ENCODE assay signal across 10 cellular contexts in genomic region chr1:223747838-223748335, GRCh38. TPM values are rescaled to one million over a fixed set of nuclear protein-coding genes. Genes with fewer than 3 reads are reported as not detected.
DNase-seq lines count a peak whose midpoint lies in the region; ATAC-seq, FAIRE-seq and TF ChIP-seq lines count a peak whose summit lies in the region.
"Had no signal": no experiment of that assay in that cellular context is flagged by ENCODE, and none has a peak within 500 bp of the region (broad histone marks: within the 10 kb centered on the region; RNA-seq: fewer than 3 reads in every experiment).

No MANE protein-coding gene starts in this region.

- WGBS in right lobe of liver (ENCODE audit: insufficient coverage, low coverage, low lambda C conversion rate, missing lambda C conversion rate): 23% methylated on average over 3 of the region's 4 CpGs
- WGBS in HepG2 (ENCODE audit: low lambda C conversion rate): 92% methylated on average over 4 of the region's 4 CpGs

- no peak for TF ChIP-seq RAD21 in HepG2 (CRISPR knock-in tag; IDR thresholded peaks at IDR 0.05)

- H3K4me1 Mint-ChIP-seq in central memory CD8-positive, alpha-beta T cell: peaks cover 38% of the 10 kb centered on the region

- POLR2A ChIA-PET in HepG2 (lab: Yijun Ruan, JAX): no interaction called here

- no peaks in the 10 kb centered on the region for H3K9me3 ChIP-seq in right lobe of liver
- H3K9me3 ChIP-seq in HepG2 (ENCODE audit: low read length): no peaks in the 10 kb centered on the region
- H3K9me3 ChIP-seq in mucosa of rectum (ENCODE audit: control insufficient read depth in 2 of 2, low read length in 2 of 2): no peaks in the 10 kb centered on the region

- peak; percentile 3 to 58 (median 58) for DNase-seq in right lobe of liver
- no peak for DNase-seq in HepG2 (ENCODE audit: low spot score)
- no peak for DNase-seq in central memory CD8-positive, alpha-beta T cell (ENCODE audit: low spot score in 2 of 2)
- no peak for DNase-seq in central memory CD4-positive, alpha-beta T cell
- no peak for DNase-seq in NCI-H1092 (lab: John Stamatoyannopoulos, UW)
- DNase-seq in SIG-M5 (lab: John Stamatoyannopoulos, UW): no peak
- no peak for DNase-seq in brain microvascular endothelial cell
- DNase-seq: COR-L47 had no signal

- H3K27me3 ChIP-seq in right lobe of liver: no peaks in the 10 kb centered on the region
- H3K27me3 ChIP-seq in HepG2 (ENCODE audit: control insufficient read depth in 1 of 2, insufficient read depth in 2 of 2, low read length in 2 of 2): 0 out of 5 replicates have a peak, but pooled peaks cover 0 to 2% of the 10 kb centered on the region in 2 experiments
- H3K27me3 ChIP-seq in mucosa of rectum (ENCODE audit: control insufficient read depth in 2 of 2, insufficient read depth in 2 of 2, low read length in 2 of 2): no peaks in the 10 kb centered on the region
- H3K27me3 ChIP-seq in brain microvascular endothelial cell (replicated peaks): no peaks in the 10 kb centered on the region

- no TSS peak for BruUV-seq in HepG2 (replicated peaks; lab: Mats Ljungman, UMichigan)

- TF ChIP-seq POLR2A in right lobe of liver (IDR thresholded peaks at IDR 0.05) (no peak), HepG2 (IDR thresholded peaks at IDR 0.05; ENCODE audit: insufficient read depth in 1 of 2, low read depth in 2 of 2, low read length in 2 of 2) (no peak)

- CTCF ChIA-PET in HepG2 (lab: Yijun Ruan, JAX; ENCODE audit: low intra/inter-chr PET ratio, low total read pairs): interaction anchor here (3.6 kb wide), 1 partner anchor 49 kb away, joined by 49 read pairs; no protein-coding TSS in a partner anchor

- no peak overlapping the region for H3K27ac ChIP-seq in right lobe of liver
- no peak overlapping the region for H3K27ac ChIP-seq in HepG2 (ENCODE audit: extremely low read length, insufficient read depth, low read length)
- H3K27ac ChIP-seq in mucosa of rectum (ENCODE audit: low read depth in 2 of 2, low read length in 2 of 2): peak overlapping the region; percentile 53 to 62
- H3K27ac ChIP-seq in brain microvascular endothelial cell: no peak overlapping the region

- no peak overlapping the region for H3K4me3 Mint-ChIP-seq in central memory CD8-positive, alpha-beta T cell

- H3K9ac ChIP-seq in HepG2 (ENCODE audit: insufficient read depth, low read depth, low read length) (no peak overlapping the region), mucosa of rectum (ENCODE audit: low read depth in 1 of 2, low read length in 2 of 2) (peak overlapping the region; percentile 35 to 73)

- H4K20me1 ChIP-seq in HepG2 (ENCODE audit: insufficient read depth, low read length): no peaks in the 10 kb centered on the region

- FAIRE-seq in HepG2 (lab: Jason Lieb, UNC): no peak

- H3K4me2 ChIP-seq in HepG2 (ENCODE audit: low read depth, low read length): no peak overlapping the region

- intact Hi-C loops in right lobe of liver (cut with DNase I): loop anchor here (5.0 kb wide), 1 partner anchor 36 kb away; the partner anchor contains the start of gene CAPN2 (in 2 of the 2)
- intact Hi-C loops in HepG2 (cut with micrococcal nuclease; ENCODE audit: unreplicated experiment): loop anchor here (5.0 kb wide), 1 partner anchor 36 kb away; the partner anchor contains the start of gene CAPN2

- TF ChIP-seq EP300 in HepG2 (IDR thresholded peaks at IDR 0.05; ENCODE audit: low read depth in 2 of 2, low read length in 2 of 2) (no peak), HepG2 (CRISPR knock-in tag; IDR thresholded peaks at IDR 0.05; ENCODE audit: borderline replicate concordance) (no peak)

- no peaks in the 10 kb centered on the region for H3K9me3 Mint-ChIP-seq in central memory CD8-positive, alpha-beta T cell
- H3K9me3 Mint-ChIP-seq: activated naive CD4-positive, alpha-beta T cell treated with anti-CD3 and anti-CD28 coated beads, Interleukin-2, amount 50 U/mL, for 24 hours had no signal

- TF ChIP-seq CTCF in right lobe of liver (IDR thresholded peaks at IDR 0.05) (no peak), HepG2 (CRISPR knock-in tag; IDR thresholded peaks at IDR 0.05) (no peak), brain microvascular endothelial cell (IDR thresholded peaks at IDR 0.05; ENCODE audit: low read depth, low read length, missing control alignments) (no peak)

- H3K4me1 ChIP-seq in right lobe of liver (peaks cover 0 to 14% (median 0%) of the 10 kb centered on the region in 4 donors), HepG2 (ENCODE audit: insufficient read depth, low read length) (peaks cover 17% of the 10 kb centered on the region), mucosa of rectum (ENCODE audit: control insufficient read depth in 2 of 2, insufficient read depth in 2 of 2, low read length in 2 of 2) (peaks cover 14 to 15% of the 10 kb centered on the region in 2 donors)

- H3K79me2 ChIP-seq in HepG2 (ENCODE audit: insufficient read depth, low read length): no peaks in the 10 kb centered on the region

- H3K27me3 Mint-ChIP-seq in central memory CD8-positive, alpha-beta T cell: no peaks in the 10 kb centered on the region
- H3K27me3 Mint-ChIP-seq: activated naive CD4-positive, alpha-beta T cell treated with anti-CD3 and anti-CD28 coated beads, Interleukin-2, amount 50 U/mL, for 24 hours had no signal

- H3K4me3 ChIP-seq in right lobe of liver (no peak overlapping the region), HepG2 (replicated peaks in 1 of 3; ENCODE audit: insufficient read depth in 1 of 3, low read depth in 2 of 3, low read length in 3 of 3) (no peak overlapping the region), mucosa of rectum (ENCODE audit: low read length in 2 of 2) (no peak overlapping the region), brain microvascular endothelial cell (ENCODE audit: low read depth, low read length) (no peak overlapping the region)

- ATAC-seq in right lobe of liver (peak in 3 of 4 donors; percentile 3 to 45 (median 23)), HepG2 (no peak)
- no peak for ATAC-seq in central memory CD8-positive, alpha-beta T cell (replicated peaks; ENCODE audit: extremely low read depth, poor library complexity, severe bottlenecking)

- H3K36me3 ChIP-seq in right lobe of liver (peaks cover 0 to 3% (median 0%) of the 10 kb centered on the region in 4 donors), HepG2 (replicated peaks in 1 of 2; ENCODE audit: control insufficient read depth in 1 of 2, insufficient read depth in 2 of 2, low read length in 2 of 2) (no peaks in the 10 kb centered on the region; a peak in 1 of 5 replicates), mucosa of rectum (ENCODE audit: control insufficient read depth in 2 of 2, insufficient read depth in 2 of 2, low read length in 2 of 2) (peaks cover 60 to 68% of the 10 kb centered on the region in 2 donors), brain microvascular endothelial cell (replicated peaks) (peaks cover 90% of the 10 kb centered on the region)

- in situ Hi-C loops in HepG2 (cut with HindIII; ENCODE audit: extremely low pct_ligation_motif_present, low pct_unique_long_range_greater_than_20kb): no loop called here
- in situ Hi-C loops in brain microvascular endothelial cell (cut with HindIII; ENCODE audit: low pct_ligation_motif_present, low sequenced_read_pairs): no loop called here

- peaks cover 61% of the 10 kb centered on the region for H3K36me3 Mint-ChIP-seq in central memory CD8-positive, alpha-beta T cell (ENCODE audit: insufficient read depth)

- H3K27ac Mint-ChIP-seq in central memory CD8-positive, alpha-beta T cell (ENCODE audit: low read depth): peak overlapping the region; percentile 1
- H3K27ac Mint-ChIP-seq: activated naive CD4-positive, alpha-beta T cell treated with anti-CD3 and anti-CD28 coated beads, Interleukin-2, amount 50 U/mL, for 24 hours had no signal

- no peak overlapping the region for H2AFZ ChIP-seq in HepG2 (ENCODE audit: low read length)

TF ChIP-seq in HepG2, 621 proteins besides CTCF, POLR2A, EP300 and RAD21:
- no peak for TF ChIP-seq HMGA1 (CRISPR knock-in tag; conservative IDR thresholded peaks at IDR 0.05)
- no peak for TF ChIP-seq KLF6 (CRISPR knock-in tag; IDR thresholded peaks at IDR 0.05)
- no peak for TF ChIP-seq MIXL1 (CRISPR knock-in tag; IDR thresholded peaks at IDR 0.05)

RNA-seq across cellular contexts. Expression of gene CAPN2, which starts 35.5 kb away (rescaled TPM):
- total RNA-seq in right lobe of liver: 10 to 100 TPM; 17.5 to 53.1 (median 33.1) TPM
- total RNA-seq in HepG2 (2016; rRNA removed; fragmentation: Illumina TruSeq; extraction: Trizol): 6.2 and 7.8 TPM in 2 replicates
- 2.0 and 2.6 TPM in 2 replicates for total RNA-seq in HepG2 (2016; cell fraction: cytosol; rRNA removed; fragmentation: Illumina TruSeq; extraction: Trizol; ENCODE audit: low read depth)
- 6.2 and 7.8 TPM in 2 replicates for total RNA-seq in HepG2 (2016; cell fraction: insoluble cytoplasmic fraction; rRNA removed; fragmentation: Illumina TruSeq; extraction: Trizol)
- 5.4 and 5.5 TPM in 2 replicates for total RNA-seq in HepG2 (2016; cell fraction: membrane; rRNA removed; fragmentation: Illumina TruSeq; extraction: Trizol)
- 4.8 and 5.3 TPM in 2 replicates for total RNA-seq in HepG2 (2016; cell fraction: nucleus; rRNA removed; fragmentation: Illumina TruSeq; extraction: Trizol)
- polyA plus RNA-seq in HepG2 (2011; rRNA removed): 7.4 and 10.8 TPM in 2 replicates
- 3.5 and 4.8 TPM in 2 replicates for polyA plus RNA-seq in HepG2 (2011; cell fraction: cytosol; rRNA removed)
- 27.6 and 31.4 TPM in 2 replicates for polyA plus RNA-seq in HepG2 (2011; cell fraction: nucleus; rRNA removed)
- 7.0 and 8.4 TPM in 2 replicates for polyA plus RNA-seq in HepG2 (2012)
- polyA plus RNA-seq in HepG2 (2016; cell fraction: cytosol; fragmentation: Illumina TruSeq; extraction: Trizol; ENCODE audit: low read depth): 2.3 and 2.7 TPM in 2 replicates
- 8.9 and 9.2 TPM in 2 replicates for polyA plus RNA-seq in HepG2 (2016; cell fraction: insoluble cytoplasmic fraction; fragmentation: Illumina TruSeq; extraction: Trizol; ENCODE audit: low read depth)
- 4.9 and 5.3 TPM in 2 replicates for polyA plus RNA-seq in HepG2 (2016; cell fraction: membrane; fragmentation: Illumina TruSeq; extraction: Trizol; ENCODE audit: low read depth)
- polyA plus RNA-seq in HepG2 (2016; cell fraction: nucleus; fragmentation: Illumina TruSeq; extraction: Trizol; ENCODE audit: insufficient read depth, low read depth): 9.2 and 12.8 TPM in 2 replicates
- 5.0 and 63.8 TPM in 2 replicates for polyA minus RNA-seq in HepG2 (2011; rRNA and poly(A)+ RNA removed; ENCODE audit: low replicate concordance)
- 4.1 and 4.3 TPM in 2 replicates for polyA minus RNA-seq in HepG2 (2011; cell fraction: cytosol; rRNA and poly(A)+ RNA removed)
- 7.7 and 11.3 TPM in 2 replicates for polyA minus RNA-seq in HepG2 (2011; cell fraction: nucleus; rRNA and poly(A)+ RNA removed)

Comparison
In these comparisons a context has a peak if more than half of its experiments do, and no peak if none do; other contexts are left out.
1. ATAC-seq: peak in right lobe of liver (3 of 4); none in HepG2 (single experiment) and central memory CD8-positive, alpha-beta T cell (single experiment).
2. DNase-seq: peak in right lobe of liver (3 of 3); none in HepG2 (single experiment), central memory CD8-positive, alpha-beta T cell (0 of 2), central memory CD4-positive, alpha-beta T cell (single experiment), NCI-H1092 (single experiment), SIG-M5 (single experiment) and brain microvascular endothelial cell (single experiment).
3. H3K27ac ChIP-seq: peak in mucosa of rectum (2 of 2); none in right lobe of liver (0 of 3), HepG2 (single experiment) and brain microvascular endothelial cell (single experiment).